1 cellular context compared by ENCODE assay signal in the genomic region with DNA sequence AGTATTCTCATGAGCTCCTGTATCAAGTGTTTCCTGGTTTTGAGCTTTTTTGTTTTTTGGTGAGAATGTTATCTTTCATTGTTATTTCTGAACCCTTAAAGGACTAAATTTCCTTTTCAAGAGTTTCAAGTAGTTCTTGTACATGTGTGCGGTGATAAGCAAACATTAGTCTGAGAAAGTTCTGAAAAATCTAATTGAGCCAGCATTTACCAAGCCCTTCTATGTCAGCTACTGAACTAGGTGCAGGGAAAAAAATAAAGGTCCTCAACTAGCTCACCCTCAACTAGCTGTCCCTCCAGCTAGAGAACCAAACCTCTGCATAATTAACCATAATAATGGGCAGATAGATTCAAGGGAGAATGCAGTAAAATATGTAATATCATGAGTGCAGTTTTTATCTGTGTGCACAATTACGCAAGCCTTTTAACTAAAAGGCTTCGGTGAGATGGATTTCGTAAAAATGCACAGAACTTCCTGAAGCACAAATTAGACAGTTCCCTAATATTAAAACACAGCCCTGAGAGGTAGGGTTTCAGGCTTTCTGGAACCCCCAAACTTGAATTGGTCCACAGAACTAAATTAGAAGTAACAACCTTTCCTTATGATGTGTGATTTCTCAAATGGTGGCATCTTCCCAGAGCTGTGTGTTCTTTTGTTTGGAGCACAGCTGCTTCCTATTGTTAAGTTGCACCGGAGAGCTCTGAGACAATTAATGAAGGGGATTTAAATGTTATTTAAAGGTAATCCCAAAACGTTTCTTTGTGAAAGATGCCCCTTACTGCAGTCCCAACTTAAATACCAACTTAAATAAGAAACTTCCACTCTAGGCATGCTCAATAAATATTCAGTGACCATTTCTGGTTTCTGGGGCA.
TF ChIP-seq lines count a peak whose summit lies in the region.

No MANE protein-coding gene starts in this region.

TF ChIP-seq in H1, 55 proteins besides CTCF, POLR2A, EP300 and RAD21:
- TF ChIP-seq BACH1 (IDR thresholded peaks at IDR 0.05; ENCODE audit: low read length) = no peak
- TF ChIP-seq NANOG (IDR thresholded peaks at IDR 0.05; ENCODE audit: insufficient read depth, low read depth, low read length, poor library complexity, severe bottlenecking) = peak; percentile 65
- no peak for TF ChIP-seq SIN3A (conservative IDR thresholded peaks at IDR 0.05 in 1 of 2, IDR thresholded peaks at IDR 0.05 in 1 of 2; ENCODE audit: low read depth in 1 of 2, low read length in 2 of 2)
